18 cellular contexts compared by ENCODE assay signal in the genomic region with DNA sequence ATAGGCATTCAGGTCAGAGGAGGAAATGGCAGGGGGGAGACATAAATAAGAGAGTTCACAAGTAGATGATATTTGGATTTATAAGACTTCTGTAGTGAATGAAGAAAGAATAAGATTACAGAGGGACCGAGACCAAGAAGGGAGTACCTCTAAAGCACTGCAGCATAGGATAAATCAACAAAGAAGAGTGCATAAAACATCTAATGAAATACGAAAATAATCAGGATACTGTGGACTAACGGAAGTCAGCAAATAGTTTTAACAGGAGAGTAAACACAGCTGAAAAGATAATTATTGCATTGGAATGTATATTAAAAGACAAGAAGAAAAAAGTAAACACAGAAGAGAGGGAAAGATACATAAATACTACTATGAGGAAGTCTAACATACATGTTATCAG.
DNase-seq lines count a peak whose midpoint lies in the region; TF ChIP-seq lines count a peak whose summit lies in the region.
"Had no signal": no experiment of that assay in that cellular context is flagged by ENCODE, and none has a peak within 500 bp of the region (broad histone marks: within the 10 kb centered on the region; RNA-seq: fewer than 3 reads in every experiment).

No MANE protein-coding gene starts in this region.

- peak overlapping the region; percentile 23; the same call in 1 of the 2 replicates for H2AFZ ChIP-seq in PC-9
- H2AFZ ChIP-seq: GM23338 had no signal

- no peaks in the 10 kb centered on the region for H3K9me3 ChIP-seq in PC-9 (ENCODE audit: insufficient read depth, low read depth)
- H3K9me3 ChIP-seq: BLaER1 had no signal

- no TSS peak for BruUV-seq in PC-9 (replicated peaks; lab: Mats Ljungman, UMichigan)

- TF ChIP-seq CTCF in LNCaP clone FGC (IDR thresholded peaks at IDR 0.05; ENCODE audit: control insufficient read depth, extremely low read depth, insufficient read depth) (no peak), PC-9 (conservative IDR thresholded peaks at IDR 0.05) (no peak)

- no peaks in the 10 kb centered on the region for H3K79me2 ChIP-seq in PC-9 (ENCODE audit: low read depth)

- 0 out of 2 replicates have a peak, but pooled peaks cover 6% of the 10 kb centered on the region for H3K9me2 ChIP-seq in PC-9 (ENCODE audit: insufficient read depth)

- H3K4me1 ChIP-seq in PC-9 (replicated peaks; ENCODE audit: insufficient read depth), result no peaks in the 10 kb centered on the region
- H3K4me1 ChIP-seq: BLaER1 had no signal

- no peaks in the 10 kb centered on the region for H3F3A ChIP-seq in PC-9 (ENCODE audit: insufficient read depth, low read depth)

- intact Hi-C loops in PC-9 (cut with micrococcal nuclease; ENCODE audit: unreplicated experiment), result no loop called here

- CTCF ChIA-PET in PC-9 (lab: Charles Lee), result no interaction called here

- H3K4me3 ChIP-seq in LNCaP clone FGC (ENCODE audit: low read depth, low read length) (no peak overlapping the region), PC-9 (no peak overlapping the region)
- H3K4me3 ChIP-seq: BLaER1, GM12878, GM23338 had no signal

- no peaks in the 10 kb centered on the region for H4K20me1 ChIP-seq in PC-9 (ENCODE audit: insufficient read depth)
- H4K20me1 ChIP-seq: BLaER1 had no signal

- H3K27me3 ChIP-seq in PC-9 (ENCODE audit: insufficient read depth, low read depth), result no peaks in the 10 kb centered on the region
- H3K27me3 ChIP-seq: BLaER1 had no signal

- H3K4me2 ChIP-seq in PC-9, result no peak overlapping the region
- H3K4me2 ChIP-seq: BLaER1, GM23338 had no signal

- POLR2A ChIA-PET in PC-9 (lab: Charles Lee; ENCODE audit: unreplicated experiment), result no interaction called here

- H3K36me3 ChIP-seq in PC-9 (ENCODE audit: low read depth), result no peaks in the 10 kb centered on the region
- H3K36me3 ChIP-seq: BLaER1 had no signal

- peak; percentile 87 for DNase-seq in LNCaP clone FGC (ENCODE audit: low read depth)
- DNase-seq in NCI-H460 (ENCODE audit: extremely low read depth, low read depth), result peak; percentile 21
- DNase-seq in PC-9, result no peak
- no peak for DNase-seq in NCI-H1417 treated with DMSO at 0.1 percent for 48 hours (lab: John Stamatoyannopoulos, UW)
- no peak for DNase-seq in activated T-cell treated with anti-CD3 and anti-CD28 coated beads, Interleukin-2, amount 50 U/mL, for 48 hours
- no peak for DNase-seq in activated effector memory CD4-positive, alpha-beta T cell treated with anti-CD3 and anti-CD28 coated beads, Interleukin-2, amount 50 U/mL, for 16 hours
- DNase-seq: CD4-positive, CD25-positive, alpha-beta regulatory T cell; CD8-positive, alpha-beta memory T cell; DMS 273 treated with DMSO at 0.1 percent for 48 hours; DMS79; EL; GDM1; H9 had no signal

- H3K27ac ChIP-seq in PC-9, result no peak overlapping the region
- H3K27ac ChIP-seq: 22Rv1, BLaER1, C4-2B had no signal

Comparison
In these comparisons a context has a peak if more than half of its experiments do, and no peak if none do; other contexts are left out.
1. DNase-seq: peak in LNCaP clone FGC (single experiment) and NCI-H460 (single experiment); none in PC-9 (0 of 2), NCI-H1417 treated with DMSO at 0.1 percent for 48 hours (single experiment), activated T-cell treated with anti-CD3 and anti-CD28 coated beads, Interleukin-2, amount 50 U/mL, for 48 hours (0 of 2) and activated effector memory CD4-positive, alpha-beta T cell treated with anti-CD3 and anti-CD28 coated beads, Interleukin-2, amount 50 U/mL, for 16 hours (single experiment).